ENCODE assay signal across 8 cellular contexts in genomic region chr14:76473381-76474263, GRCh38.
DNase-seq lines count a peak whose midpoint lies in the region; ATAC-seq and TF ChIP-seq lines count a peak whose summit lies in the region.

No MANE protein-coding gene starts in this region.

- no peak for TF ChIP-seq CTCF in MM.1S (IDR thresholded peaks at IDR 0.05; ENCODE audit: low read length)

- no peaks in the 10 kb centered on the region for H3K36me3 ChIP-seq in MM.1S (replicated peaks; ENCODE audit: insufficient read depth, low read length)

- H3K9me3 ChIP-seq in MM.1S (replicated peaks; ENCODE audit: insufficient read depth, low read length): no peaks in the 10 kb centered on the region

- no peaks in the 10 kb centered on the region for H4K20me1 ChIP-seq in MM.1S (ENCODE audit: insufficient read depth, low read length)

- H3K9me2 ChIP-seq in MM.1S (replicated peaks; ENCODE audit: insufficient read depth, low read length): no peaks in the 10 kb centered on the region

- H2AFZ ChIP-seq in MM.1S (ENCODE audit: low read length): no peak overlapping the region

- H3K79me2 ChIP-seq in MM.1S (ENCODE audit: low read length): no peaks in the 10 kb centered on the region

- intact Hi-C loops in Right ventricle myocardium superior (cut with DNase I): no loop called here

- no peak overlapping the region for H3K27ac ChIP-seq in MM.1S (ENCODE audit: low read length)

- H3K4me3 ChIP-seq in MM.1S (ENCODE audit: low read length): no peak overlapping the region

- H3K4me2 ChIP-seq in MM.1S (ENCODE audit: low read depth, low read length): no peak overlapping the region

- H3K9ac ChIP-seq in MM.1S (ENCODE audit: low read length): no peak overlapping the region

- peak; percentile 97 for ATAC-seq in Right ventricle myocardium superior (ENCODE audit: poor library complexity)

- no peaks in the 10 kb centered on the region for H3K4me1 ChIP-seq in MM.1S (ENCODE audit: low read length)

- no peaks in the 10 kb centered on the region for H3F3A ChIP-seq in MM.1S (ENCODE audit: insufficient read depth, low read length)

- no peaks in the 10 kb centered on the region for H3K27me3 ChIP-seq in MM.1S (replicated peaks; ENCODE audit: insufficient read depth, low read length)

- DNase-seq in Daoy (ENCODE audit: low read depth): peak; percentile 48
- DNase-seq in NCI-H82 treated with DMSO at 0.1 percent for 48 hours (lab: John Stamatoyannopoulos, UW; ENCODE audit: unreplicated experiment): peak; percentile 56
- DNase-seq in Right ventricle myocardium superior: peak; percentile 65
- peak; percentile 2 for DNase-seq in putamen (ENCODE audit: low spot score)
- DNase-seq in NCI-H1694 (lab: John Stamatoyannopoulos, UW): no peak
- DNase-seq in MM.1S: no peak
- DNase-seq in glomerular visceral epithelial cell (ENCODE audit: extremely low spot score): no peak
- no peak for DNase-seq in HT-29 (ENCODE audit: low spot score)

Comparison
In these comparisons a context has a peak if more than half of its experiments do, and no peak if none do; other contexts are left out.
1. DNase-seq: peak in Daoy (single experiment), NCI-H82 treated with DMSO at 0.1 percent for 48 hours (single experiment), Right ventricle myocardium superior (single experiment) and putamen (single experiment); none in NCI-H1694 (single experiment), MM.1S (single experiment), glomerular visceral epithelial cell (single experiment) and HT-29 (single experiment).